ENCODE assay signal across 31 cellular contexts in genomic region chr9:85185486-85186217, GRCh38.
"Had no signal": no experiment of that assay in that cellular context is flagged by ENCODE, and none has a peak within 500 bp of the region (broad histone marks: within the 10 kb centered on the region; RNA-seq: fewer than 3 reads in every experiment).

No MANE protein-coding gene starts in this region.

- H3K36me3 ChIP-seq: adrenal gland, cardiac muscle cell, colonic mucosa, esophagus squamous epithelium, gastrocnemius medialis, heart left ventricle, WERI-Rb-1 had no signal

- H3K27me3 ChIP-seq: adrenal gland, body of pancreas, cardiac muscle cell, colonic mucosa, esophagus squamous epithelium, gastrocnemius medialis had no signal

- H3K4me3 ChIP-seq: adrenal gland, body of pancreas, cardiac muscle cell, colonic mucosa, esophagus squamous epithelium, gastrocnemius medialis, heart left ventricle had no signal

- DNase-seq: activated B cell treated with CpG ODN at 0.5 μM for 24 hours; activated CD4-positive, alpha-beta memory T cell treated with anti-CD3 and anti-CD28 coated beads for 36 hours; activated CD4-positive, alpha-beta T cell treated with anti-CD3 and anti-CD28 coated beads for 48 hours; activated CD4-positive, alpha-beta T cell treated with anti-CD3 and anti-CD28 coated beads, Interleukin-2, amount 50 U/mL, for 1 hour; activated CD8-positive, alpha-beta T cell treated with anti-CD3 and anti-CD28 coated beads, Interleukin-2, amount 10 ng/mL, durations not matched to agents 7 days and 5 days; activated effector memory CD4-positive, alpha-beta T cell treated with Interleukin-2 at 50 U/mL for 16 hours; activated gamma-delta T cell treated with Interleukin-2 at 50 U/mL for 16 hours; activated naive CD4-positive, alpha-beta T cell treated with anti-CD3 and anti-CD28 coated beads, Interleukin-2, amount 50 U/mL, for 16 hours; activated naive CD4-positive, alpha-beta T cell treated with Interleukin-2 at 50 U/mL for 16 hours; activated naive CD8-positive, alpha-beta T cell treated with anti-CD3 and anti-CD28 coated beads, Interleukin-2, amount 50 U/mL, for 24 hours; activated T-cell treated with anti-CD3 and anti-CD28 coated beads, Interleukin-2, amount 50 U/mL, for 4 hours; adrenal gland; amygdala; aorta; body of pancreas; central memory CD4-positive, alpha-beta T cell; cerebellar nuclear complex; colonic mucosa; effector CD8-positive, alpha-beta T cell; esophagus squamous epithelium; gastrocnemius medialis; glutamatergic neuron; heart left ventricle; T-helper 1 cell; T-helper 17 cell; T1000; WERI-Rb-1 had no signal

- H3K4me1 ChIP-seq: adrenal gland, body of pancreas, colonic mucosa, esophagus squamous epithelium, gastrocnemius medialis, heart left ventricle had no signal

- ATAC-seq: activated CD4-positive, CD25-positive, alpha-beta regulatory T cell treated with anti-CD3 and anti-CD28 coated beads, Interleukin-2, amount 50 U/mL, for 24 hours; activated CD8-positive, alpha-beta T cell treated with anti-CD3 and anti-CD28 coated beads, Interleukin-2, amount 10 ng/mL, durations not matched to agents 7 days and 5 days; activated naive CD8-positive, alpha-beta T cell treated with anti-CD3 and anti-CD28 coated beads, Interleukin-2, amount 50 U/mL, for 24 hours; activated T-cell treated with anti-CD3 and anti-CD28 coated beads, Interleukin-2, amount 50 U/mL, for 4 hours; activated T-helper 17 cell treated with anti-CD3 and anti-CD28 coated beads, Interleukin-2, amount 50 U/mL, for 72 hours; body of pancreas; gastrocnemius medialis; heart left ventricle; T-helper 17 cell had no signal

- H3K9me3 ChIP-seq: adrenal gland, body of pancreas, colonic mucosa, esophagus squamous epithelium, gastrocnemius medialis, heart left ventricle had no signal

- H3K27ac ChIP-seq: adrenal gland, body of pancreas, cardiac muscle cell, colonic mucosa, epithelial cell of prostate, esophagus squamous epithelium, gastrocnemius medialis, heart left ventricle, WERI-Rb-1 had no signal
